28 cellular contexts compared by ENCODE assay signal in genomic region chr7:33399528-33400213, GRCh38.
"Had no signal": no experiment of that assay in that cellular context is flagged by ENCODE, and none has a peak within 500 bp of the region (broad histone marks: within the 10 kb centered on the region; RNA-seq: fewer than 3 reads in every experiment).

No MANE protein-coding gene starts in this region.

- H3K4me3 ChIP-seq: skin epidermis, thoracic aorta had no signal

- H3K9me3 ChIP-seq: neutrophil, thoracic aorta had no signal

- DNase-seq: activated CD4-positive, alpha-beta memory T cell treated with anti-CD3 and anti-CD28 coated beads, Interleukin-2, amount 10 ng/mL, durations not matched to agents 7 days and 5 days; activated CD4-positive, alpha-beta T cell treated with anti-CD3 and anti-CD28 coated beads for 1 hour; activated CD4-positive, alpha-beta T cell treated with anti-CD3 and anti-CD28 coated beads, Interleukin-2, amount 10 ng/mL, durations not matched to agents 7 days and 5 days; activated gamma-delta T cell treated with Interleukin-2 at 50 U/mL for 16 hours; activated naive CD4-positive, alpha-beta T cell treated with anti-CD3 and anti-CD28 coated beads, Interleukin-2, amount 50 U/mL, for 16 hours; activated T-cell treated with anti-CD3 and anti-CD28 coated beads, Interleukin-2, amount 50 U/mL, for 4 hours; amniotic stem cell; brain microvascular endothelial cell; cortex of kidney; effector memory CD8-positive, alpha-beta T cell; erythroblast; head of caudate nucleus; hippocampal formation; left cardiac atrium; left ventricle myocardium superior; stimulated activated CD4-positive, alpha-beta T cell treated with anti-CD3 and anti-CD28 coated beads, Interleukin-12 subunit alpha, Interleukin-12 subunit beta, amount 100 ng/mL, for 4 hours; stimulated activated CD4-positive, alpha-beta T cell treated with anti-CD3 and anti-CD28 coated beads, Interleukin-4, amount 100 ng/mL, for 1 hour; trophoblast cell had no signal

- H3K36me3 ChIP-seq: brain microvascular endothelial cell, neutrophil, thoracic aorta had no signal

- H3K27me3 ChIP-seq: brain microvascular endothelial cell, neutrophil had no signal

- FAIRE-seq: astrocyte, keratinocyte, urothelium cell line had no signal

- ATAC-seq: activated T-cell treated with anti-CD3 and anti-CD28 coated beads, Interleukin-2, amount 50 U/mL, for 4 hours; activated T-helper 17 cell treated with anti-CD3 and anti-CD28 coated beads, Interleukin-2, amount 50 U/mL, for 72 hours; effector memory CD8-positive, alpha-beta T cell; left cardiac atrium; left ventricle myocardium superior; sciatic nerve; stimulated activated effector memory CD8-positive, alpha-beta T cell treated with anti-CD3 and anti-CD28 coated beads, Interleukin-12 subunit alpha, Interleukin-12 subunit beta, amount 100 ng/mL, for 72 hours; WTC11 had no signal

- H3K27ac ChIP-seq: brain microvascular endothelial cell, neutrophil, skin epidermis, thoracic aorta had no signal
